ENCODE assay signal across 8 cellular contexts in genomic region chr12:53325539-53326061, GRCh38. TPM values are rescaled to one million over a fixed set of nuclear protein-coding genes. Genes with fewer than 3 reads are reported as not detected.
DNase-seq lines count a peak whose midpoint lies in the region; ATAC-seq and TF ChIP-seq lines count a peak whose summit lies in the region.

No MANE protein-coding gene starts in this region.

- H3K36me3 ChIP-seq in vagina = no peaks in the 10 kb centered on the region

- H3K36me3 Mint-ChIP-seq in activated T-cell treated with anti-CD3 and anti-CD28 coated beads, Interleukin-2, amount 50 U/mL, for 24 hours (ENCODE audit: low read depth) = peaks cover 7% of the 10 kb centered on the region
- no peaks in the 10 kb centered on the region for H3K36me3 Mint-ChIP-seq in nephron progenitor cell (ENCODE audit: low read depth)

- H3K4me3 Mint-ChIP-seq in activated T-cell treated with anti-CD3 and anti-CD28 coated beads, Interleukin-2, amount 50 U/mL, for 24 hours = peak overlapping the region; percentile 84
- H3K4me3 Mint-ChIP-seq in nephron progenitor cell = peak overlapping the region; percentile 84

- intact Hi-C loops in vagina (cut with DNase I) = loop anchor here (2.0 kb wide), 1 partner anchor 19 kb away; no protein-coding TSS in a partner anchor

- TF ChIP-seq CTCF in fibroblast of villous mesenchyme (IDR thresholded peaks at IDR 0.05; ENCODE audit: insufficient read depth, low read depth, low read length) (no peak), nephron progenitor cell (IDR thresholded peaks at IDR 0.05) (no peak), vagina (IDR thresholded peaks at IDR 0.05) (no peak)

- H3K4me3 ChIP-seq in fibroblast of villous mesenchyme (ENCODE audit: low read depth, low read length) = peak overlapping the region; percentile 70
- H3K4me3 ChIP-seq in vagina = peak overlapping the region; percentile 71 to 80

- no peaks in the 10 kb centered on the region for H3K9me3 Mint-ChIP-seq in activated T-cell treated with anti-CD3 and anti-CD28 coated beads, Interleukin-2, amount 50 U/mL, for 24 hours
- H3K9me3 Mint-ChIP-seq in nephron progenitor cell = no peaks in the 10 kb centered on the region

- H3K27ac ChIP-seq in vagina = peak overlapping the region; percentile 93

- peaks cover 4% of the 10 kb centered on the region for H3K27me3 Mint-ChIP-seq in activated T-cell treated with anti-CD3 and anti-CD28 coated beads, Interleukin-2, amount 50 U/mL, for 24 hours
- H3K27me3 Mint-ChIP-seq in nephron progenitor cell (ENCODE audit: low read depth, poor library complexity) = peaks cover 14% of the 10 kb centered on the region

- H3K4me1 ChIP-seq in vagina = peaks cover 38% of the 10 kb centered on the region

- H3K27me3 ChIP-seq in vagina = no peaks in the 10 kb centered on the region

- no peak for ATAC-seq in GM18858 (IDR thresholded peaks at IDR 0.05; ENCODE audit: unreplicated experiment)
- no peak for ATAC-seq in GM21360 (IDR thresholded peaks at IDR 0.05; ENCODE audit: unreplicated experiment)

- no peak for TF ChIP-seq POLR2A in vagina (IDR thresholded peaks at IDR 0.05)

- H3K9me3 ChIP-seq in vagina = no peaks in the 10 kb centered on the region

- DNase-seq in activated gamma-delta T cell treated with Interleukin-2 at 50 U/mL for 16 hours (peak; percentile 14), activated gamma-delta T cell (lab: John Stamatoyannopoulos, UW) (no peak), fibroblast of villous mesenchyme (ENCODE audit: low read depth) (no peak), nephron progenitor cell (peak; percentile 54), vagina (ENCODE audit: extremely low spot score in 2 of 2) (no peak)
- DNase-seq in activated T-cell treated with anti-CD3 and anti-CD28 coated beads, Interleukin-2, amount 50 U/mL, for 24 hours = peak; percentile 61

- H3K4me1 Mint-ChIP-seq in activated T-cell treated with anti-CD3 and anti-CD28 coated beads, Interleukin-2, amount 50 U/mL, for 24 hours (ENCODE audit: low read depth) = peaks cover 33% of the 10 kb centered on the region
- peaks cover 65% of the 10 kb centered on the region for H3K4me1 Mint-ChIP-seq in nephron progenitor cell

- peak overlapping the region; percentile 99 for H3K27ac Mint-ChIP-seq in activated T-cell treated with anti-CD3 and anti-CD28 coated beads, Interleukin-2, amount 50 U/mL, for 24 hours
- peak overlapping the region; percentile 75 for H3K27ac Mint-ChIP-seq in nephron progenitor cell

RNA-seq across cellular contexts. Expression of gene AAAS, which starts 4.2 kb away (rescaled TPM):
- 42.8 and 43.6 TPM in 2 replicates for total RNA-seq in fibroblast of villous mesenchyme
- 30.9 TPM for total RNA-seq in vagina

RNA-seq across cellular contexts. Expression of gene SP7, which starts 10.6 kb away (rescaled TPM):
- total RNA-seq in fibroblast of villous mesenchyme (not detected in 2 replicates), vagina (not detected)

RNA-seq across cellular contexts. Expression of gene MYG1, which starts 26.1 kb away (rescaled TPM):
- 30.2 and 39.6 TPM in 2 replicates for total RNA-seq in fibroblast of villous mesenchyme
- total RNA-seq in vagina = 41.5 TPM

RNA-seq across cellular contexts. Expression of gene PFDN5, which starts 30.3 kb away (rescaled TPM):
- total RNA-seq in fibroblast of villous mesenchyme (328 and 382 TPM in 2 replicates), vagina (673 TPM)

RNA-seq across cellular contexts. Expression of gene SP1, which starts 54.4 kb away (rescaled TPM):
- total RNA-seq in fibroblast of villous mesenchyme (31.2 and 45.3 TPM in 2 replicates), vagina (76.1 TPM)

Comparison
In these comparisons a context has a peak if more than half of its experiments do, and no peak if none do; other contexts are left out.
1. DNase-seq: peak in activated gamma-delta T cell treated with Interleukin-2 at 50 U/mL for 16 hours (single experiment), activated T-cell treated with anti-CD3 and anti-CD28 coated beads, Interleukin-2, amount 50 U/mL, for 24 hours (single experiment) and nephron progenitor cell (single experiment); none in activated gamma-delta T cell (single experiment), fibroblast of villous mesenchyme (single experiment) and vagina (0 of 2).